In the genomic region with DNA sequence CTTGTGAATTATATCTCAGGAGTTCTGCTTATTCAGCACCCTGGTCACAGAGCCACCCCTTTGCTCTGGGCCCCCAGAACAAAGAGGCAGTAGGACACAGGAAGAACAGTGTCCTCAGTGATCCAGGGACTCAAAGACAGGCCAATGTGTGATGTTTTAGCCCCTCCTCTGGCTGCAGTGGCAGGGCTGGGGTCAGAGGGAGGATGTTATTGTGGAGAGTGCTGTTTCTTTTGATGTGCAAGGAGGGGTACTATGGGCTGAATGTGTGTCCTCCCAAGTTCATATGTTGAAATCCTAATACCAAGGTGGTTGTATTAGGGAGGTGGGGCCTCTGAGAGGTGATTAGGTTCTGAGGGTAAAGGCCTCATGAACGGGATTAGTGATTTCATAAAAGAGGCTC, we compare ENCODE assay signal across 28 cellular contexts.
"Had no signal": no experiment of that assay in that cellular context is flagged by ENCODE, and none has a peak within 500 bp of the region (broad histone marks: within the 10 kb centered on the region; RNA-seq: fewer than 3 reads in every experiment).

No MANE protein-coding gene starts in this region.

- H3K27me3 ChIP-seq: ovary, right atrium auricular region, right lobe of liver, sigmoid colon, suprapubic skin, testis, tibial artery, transverse colon, upper lobe of right lung, uterus had no signal

- H3K4me1 ChIP-seq: psoas muscle, right atrium auricular region, right lobe of liver, sigmoid colon, suprapubic skin, testis, tibial artery, transverse colon, upper lobe of right lung, uterus had no signal

- H2AFZ ChIP-seq: parathyroid adenoma had no signal

- H3K4me3 Mint-ChIP-seq: naive thymus-derived CD4-positive, alpha-beta T cell; natural killer cell; nephron; stimulated activated effector memory CD8-positive, alpha-beta T cell treated with anti-CD3 and anti-CD28 coated beads, Interleukin-12 subunit alpha, Interleukin-12 subunit beta, amount 100 ng/mL, for 72 hours; stimulated activated naive B cell treated with anti-CD40 and anti-IgM and Interleukin-4, amounts not matched to agents 10 μg/mL and 1 μg/mL and 100 μg/mL, for 72 hours; stimulated activated naive CD8-positive, alpha-beta T cell treated with anti-CD3 and anti-CD28 coated beads, Interleukin-15, Interleukin-2, amounts not matched to agents 100 ng/mL and 50 ng/mL, for 24 hours; type B pancreatic cell had no signal

- H3K27ac ChIP-seq: ovary, parathyroid adenoma, psoas muscle, right atrium auricular region, right lobe of liver, sigmoid colon, suprapubic skin, testis, tibial artery, transverse colon, upper lobe of right lung, uterus had no signal

- H3K27me3 Mint-ChIP-seq: progenitor cell of endocrine pancreas had no signal

- DNase-seq: naive thymus-derived CD4-positive, alpha-beta T cell; natural killer cell; occipital lobe; ovary; psoas muscle; right lobe of liver; sigmoid colon; small intestine; stimulated activated CD4-positive, alpha-beta T cell treated with anti-CD3 and anti-CD28 coated beads, Interleukin-15, amount 100 ng/mL, for 24 hours; stimulated activated CD4-positive, alpha-beta T cell treated with anti-CD3 and anti-CD28 coated beads, Interleukin-2, amount 100 ng/mL, for 24 hours; stimulated activated CD4-positive, alpha-beta T cell treated with anti-CD3 and anti-CD28 coated beads, Interleukin-2, amount 100 ng/mL, for 48 hours; stimulated activated CD4-positive, alpha-beta T cell treated with anti-CD3 and anti-CD28 coated beads, Interleukin-4, amount 100 ng/mL, for 24 hours; stimulated activated naive B cell treated with anti-CD40 and anti-IgM and Interleukin-4, amounts not matched to agents 10 μg/mL and 1 μg/mL and 100 μg/mL, for 72 hours; stimulated activated naive CD4-positive, alpha-beta T cell treated with Interleukin-2 at 50 U/mL for 16 hours; substantia nigra; testis; tibial artery; transverse colon; upper lobe of right lung; uterus had no signal

- H3K36me3 Mint-ChIP-seq: natural killer cell; stimulated activated effector memory CD8-positive, alpha-beta T cell treated with anti-CD3 and anti-CD28 coated beads, Interleukin-12 subunit alpha, Interleukin-12 subunit beta, amount 100 ng/mL, for 72 hours; stimulated activated naive B cell treated with anti-CD40 and anti-IgM and Interleukin-4, amounts not matched to agents 10 μg/mL and 1 μg/mL and 100 μg/mL, for 72 hours; type B pancreatic cell had no signal

- ATAC-seq: naive thymus-derived CD4-positive, alpha-beta T cell; natural killer cell; psoas muscle; right lobe of liver; stimulated activated effector memory CD8-positive, alpha-beta T cell treated with anti-CD3 and anti-CD28 coated beads, Interleukin-12 subunit alpha, Interleukin-12 subunit beta, amount 100 ng/mL, for 72 hours; stimulated activated naive B cell treated with anti-CD40 and anti-IgM and Interleukin-4, amounts not matched to agents 10 μg/mL and 1 μg/mL and 100 μg/mL, for 72 hours; upper lobe of right lung had no signal

- H3K4me3 ChIP-seq: ovary, psoas muscle, right atrium auricular region, right lobe of liver, sigmoid colon, suprapubic skin, testis, tibial artery, transverse colon, upper lobe of right lung, uterus had no signal

- H3K9me3 ChIP-seq: psoas muscle, right lobe of liver, suprapubic skin, testis, transverse colon, upper lobe of right lung, uterus had no signal

- H3K27ac Mint-ChIP-seq: naive thymus-derived CD4-positive, alpha-beta T cell; natural killer cell; nephron; progenitor cell of endocrine pancreas; stimulated activated effector memory CD8-positive, alpha-beta T cell treated with anti-CD3 and anti-CD28 coated beads, Interleukin-12 subunit alpha, Interleukin-12 subunit beta, amount 100 ng/mL, for 72 hours; stimulated activated naive B cell treated with anti-CD40 and anti-IgM and Interleukin-4, amounts not matched to agents 10 μg/mL and 1 μg/mL and 100 μg/mL, for 72 hours; stimulated activated naive CD8-positive, alpha-beta T cell treated with anti-CD3 and anti-CD28 coated beads, Interleukin-15, Interleukin-2, amounts not matched to agents 100 ng/mL and 50 ng/mL, for 24 hours; type B pancreatic cell had no signal

- H3K4me1 Mint-ChIP-seq: naive thymus-derived CD4-positive, alpha-beta T cell; natural killer cell; stimulated activated effector memory CD8-positive, alpha-beta T cell treated with anti-CD3 and anti-CD28 coated beads, Interleukin-12 subunit alpha, Interleukin-12 subunit beta, amount 100 ng/mL, for 72 hours; stimulated activated naive B cell treated with anti-CD40 and anti-IgM and Interleukin-4, amounts not matched to agents 10 μg/mL and 1 μg/mL and 100 μg/mL, for 72 hours had no signal

- H3K36me3 ChIP-seq: ovary, right atrium auricular region, right lobe of liver, sigmoid colon, suprapubic skin, tibial artery, transverse colon, upper lobe of right lung, uterus had no signal

- H3K9me3 Mint-ChIP-seq: natural killer cell; stimulated activated effector memory CD8-positive, alpha-beta T cell treated with anti-CD3 and anti-CD28 coated beads, Interleukin-12 subunit alpha, Interleukin-12 subunit beta, amount 100 ng/mL, for 72 hours had no signal

- H3K9ac ChIP-seq: parathyroid adenoma had no signal
